In the genomic region with DNA sequence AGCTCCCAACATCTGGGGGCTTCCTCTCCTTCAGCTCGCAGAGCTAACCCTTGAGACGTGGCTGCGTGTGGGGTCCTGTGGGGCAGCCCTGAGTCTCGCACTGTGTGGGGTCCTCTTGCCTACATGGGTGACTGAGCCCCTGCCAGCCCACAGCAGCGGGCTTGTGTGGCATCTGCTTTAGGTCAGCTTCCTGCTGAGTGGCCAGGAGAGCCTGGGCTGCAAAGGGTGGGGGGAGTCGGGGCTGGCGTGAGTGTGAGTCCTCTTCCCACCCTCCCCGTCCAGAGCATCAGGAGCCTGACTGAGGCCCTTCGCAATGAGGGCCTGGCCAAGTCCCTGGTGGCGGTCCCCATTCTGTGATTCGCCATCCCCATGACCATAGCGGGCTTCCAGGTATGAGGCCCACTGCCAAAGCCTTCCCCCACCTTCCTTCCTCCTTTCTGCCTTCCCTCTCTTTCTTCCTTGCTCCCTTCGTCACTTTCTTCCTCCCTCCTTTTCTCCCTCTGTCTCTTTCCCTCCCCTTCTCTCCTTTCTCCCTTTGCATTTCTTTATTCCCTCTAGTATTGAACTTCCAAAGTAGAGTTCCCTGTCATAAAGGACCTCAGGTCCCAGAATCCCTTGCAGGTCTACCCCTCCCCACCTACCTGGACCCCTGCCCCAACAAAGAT, we compare ENCODE assay signal across 10 cellular contexts.
"Had no signal": no experiment of that assay in that cellular context is flagged by ENCODE, and none has a peak within 500 bp of the region (broad histone marks: within the 10 kb centered on the region; RNA-seq: fewer than 3 reads in every experiment).

No MANE protein-coding gene starts in this region.

- H3K27ac ChIP-seq: GM23248 had no signal

- H3K4me3 ChIP-seq: GM23248, K562 had no signal

- H3K9ac ChIP-seq: GM23248 had no signal

- ATAC-seq: K562 had no signal

- H3K4me3 Mint-ChIP-seq: H9, HFFc6 had no signal

- DNase-seq: GM23248, GOT3, H9, HCEC 1CT, HFFc6, IMR-90, KG1 had no signal

- FAIRE-seq: H54, HTR-8/SVneo, K562 had no signal

- H3K27ac Mint-ChIP-seq: H9, HFFc6 had no signal

- H3K9me3 Mint-ChIP-seq: H9, HFFc6 had no signal

- H2AFZ ChIP-seq: GM23248 had no signal
